Comparison of ENCODE assay signal across 8 cellular contexts in genomic region chr7:322111-322671, GRCh38. TPM values are rescaled to one million over a fixed set of nuclear protein-coding genes. Genes with fewer than 3 reads are reported as not detected.
DNase-seq lines count a peak whose midpoint lies in the region; TF ChIP-seq lines count a peak whose summit lies in the region.

No MANE protein-coding gene starts in this region.

- CTCF ChIA-PET in AG04450 (lab: Charles Lee), result interaction anchor here (0.8 to 2.0 kb wide), 7 partner anchors 11 to 454 kb away, joined by 3 to 12 read pairs (median 4); no protein-coding TSS in a partner anchor

- H3K36me3 Mint-ChIP-seq in mesothelial cell of epicardium, result no peaks in the 10 kb centered on the region

- POLR2A ChIA-PET in AG04450 (lab: Yijun Ruan, JAX), result no interaction called here

- TF ChIP-seq POLR2A in NB4 (IDR thresholded peaks at IDR 0.05; ENCODE audit: extremely low read depth, insufficient read length), result no peak

- peaks cover 20% of the 10 kb centered on the region for H3K27me3 ChIP-seq in AG04450 (ENCODE audit: control insufficient read depth, insufficient read depth, low read length)

- H3K27ac Mint-ChIP-seq in mesothelial cell of epicardium, result no peak overlapping the region

- DNase-seq in AG04450 (ENCODE audit: low read depth, low spot score), result no peak
- DNase-seq in GM13976 (ENCODE audit: low spot score), result peak; percentile 96
- DNase-seq in NB4 (ENCODE audit: low read depth), result peak; percentile 44
- peak; percentile 78 to 90 for DNase-seq in activated CD4-positive, alpha-beta T cell treated with anti-CD3 and anti-CD28 coated beads, Interleukin-2, amount 50 U/mL, for 24 hours (ENCODE audit: low read depth in 1 of 2, low spot score in 1 of 2)
- peak; percentile 66 for DNase-seq in dermis blood vessel endothelial cell
- peak; percentile 81 to 94 for DNase-seq in mesothelial cell of epicardium (ENCODE audit: low spot score in 2 of 2, unreplicated experiment in 2 of 2)
- DNase-seq in stimulated activated CD8-positive, alpha-beta memory T cell treated with anti-CD3 and anti-CD28 coated beads, Interleukin-15, amount 100 ng/mL, for 4 hours (ENCODE audit: low read depth in 2 of 2), result peak; percentile 63 to 68
- no peak for DNase-seq in amniotic stem cell (lab: John Stamatoyannopoulos, UW)

- H3K4me3 Mint-ChIP-seq in mesothelial cell of epicardium, result no peak overlapping the region

- peaks cover 6% of the 10 kb centered on the region for H3K9me3 Mint-ChIP-seq in mesothelial cell of epicardium

- H3K4me3 ChIP-seq in AG04450 (ENCODE audit: low read depth, low read length) (no peak overlapping the region), NB4 (ENCODE audit: low read depth, low read length) (no peak overlapping the region)

- H3K27ac ChIP-seq in AG04450 (ENCODE audit: low read depth, low read length), result no peak overlapping the region

- in situ Hi-C loops in GM13976 (cut with MboI; ENCODE audit: low sequenced_read_pairs, unreplicated experiment), result loop anchor here (5.0 kb wide), 1 partner anchor 455 kb away; no protein-coding TSS in a partner anchor

- H3K9me3 ChIP-seq in AG04450 (ENCODE audit: control insufficient read depth, insufficient read depth, low read length), result peaks cover 11% of the 10 kb centered on the region

- peaks cover 18% of the 10 kb centered on the region for H3K4me1 Mint-ChIP-seq in mesothelial cell of epicardium

- TF ChIP-seq CTCF in AG04450 (IDR thresholded peaks at IDR 0.05; ENCODE audit: low read depth, low read length) (peak; percentile 71), GM13976 (IDR thresholded peaks at IDR 0.05; ENCODE audit: borderline replicate concordance, control extremely low read depth, extremely low read depth, insufficient read depth, missing control alignments) (peak; percentile 100), NB4 (IDR thresholded peaks at IDR 0.05; ENCODE audit: low read depth, low read length) (peak; percentile 49), mesothelial cell of epicardium (IDR thresholded peaks at IDR 0.05; ENCODE audit: unreplicated experiment) (peak; percentile 96)

- H3K27me3 Mint-ChIP-seq in mesothelial cell of epicardium (ENCODE audit: low read depth), result peaks cover 48% of the 10 kb centered on the region

RNA-seq across cellular contexts. Expression of gene FOXL3, which starts 32.2 kb away (rescaled TPM):
- polyA plus RNA-seq in AG04450 (2011; rRNA removed), result not detected in 2 replicates
- polyA minus RNA-seq in AG04450 (2011; rRNA and poly(A)+ RNA removed), result not detected in 2 replicates
- total RNA-seq in dermis blood vessel endothelial cell, result not detected in 2 replicates
- total RNA-seq in mesothelial cell of epicardium, result not detected in 3 replicates

Comparison
In these comparisons a context has a peak if more than half of its experiments do, and no peak if none do; other contexts are left out.
1. DNase-seq: peak in GM13976 (single experiment), NB4 (single experiment), activated CD4-positive, alpha-beta T cell treated with anti-CD3 and anti-CD28 coated beads, Interleukin-2, amount 50 U/mL, for 24 hours (2 of 2), dermis blood vessel endothelial cell (single experiment), mesothelial cell of epicardium (2 of 2) and stimulated activated CD8-positive, alpha-beta memory T cell treated with anti-CD3 and anti-CD28 coated beads, Interleukin-15, amount 100 ng/mL, for 4 hours (2 of 2); none in AG04450 (single experiment) and amniotic stem cell (single experiment).
2. CTCF ChIP-seq: peak in every context shown above with its lines; median percentile 100 in GM13976; 96 in mesothelial cell of epicardium; 71 in AG04450; 49 in NB4.